In genomic region chr3:150461399-150461798, GRCh38 we compare ENCODE assay signal across 24 cellular contexts.
"Had no signal": no experiment of that assay in that cellular context is flagged by ENCODE, and none has a peak within 500 bp of the region (broad histone marks: within the 10 kb centered on the region; RNA-seq: fewer than 3 reads in every experiment).

No MANE protein-coding gene starts in this region.

- H3K4me3 ChIP-seq: colonic mucosa, esophagus squamous epithelium, hepatocyte, mucosa of descending colon, psoas muscle, spleen, tibial artery, upper lobe of right lung, vagina had no signal

- H3K4me1 Mint-ChIP-seq: stimulated activated memory B cell treated with anti-CD40 and anti-IgM and Interleukin-4, amounts not matched to agents 10 μg/mL and 1 μg/mL and 100 μg/mL, for 72 hours had no signal

- H3K4me3 Mint-ChIP-seq: naive thymus-derived CD8-positive, alpha-beta T cell; stimulated activated memory B cell treated with anti-CD40 and anti-IgM and Interleukin-4, amounts not matched to agents 10 μg/mL and 1 μg/mL and 100 μg/mL, for 72 hours; stimulated activated naive CD8-positive, alpha-beta T cell treated with anti-CD3 and anti-CD28 coated beads, Interleukin-15, Interleukin-2, amounts not matched to agents 100 ng/mL and 50 ng/mL, for 24 hours had no signal

- H3K27me3 Mint-ChIP-seq: naive thymus-derived CD8-positive, alpha-beta T cell; stimulated activated memory B cell treated with anti-CD40 and anti-IgM and Interleukin-4, amounts not matched to agents 10 μg/mL and 1 μg/mL and 100 μg/mL, for 72 hours; stimulated activated naive CD8-positive, alpha-beta T cell treated with anti-CD3 and anti-CD28 coated beads, Interleukin-15, Interleukin-2, amounts not matched to agents 100 ng/mL and 50 ng/mL, for 24 hours had no signal

- H2AFZ ChIP-seq: hepatocyte had no signal

- H3K9me3 Mint-ChIP-seq: naive thymus-derived CD8-positive, alpha-beta T cell; stimulated activated memory B cell treated with anti-CD40 and anti-IgM and Interleukin-4, amounts not matched to agents 10 μg/mL and 1 μg/mL and 100 μg/mL, for 72 hours; stimulated activated naive CD8-positive, alpha-beta T cell treated with anti-CD3 and anti-CD28 coated beads, Interleukin-15, Interleukin-2, amounts not matched to agents 100 ng/mL and 50 ng/mL, for 24 hours had no signal

- ATAC-seq: left cardiac atrium; left ventricle myocardium superior; mucosa of descending colon; naive thymus-derived CD8-positive, alpha-beta T cell; sciatic nerve; stimulated activated memory B cell treated with anti-CD40 and anti-IgM and Interleukin-4, amounts not matched to agents 10 μg/mL and 1 μg/mL and 100 μg/mL, for 72 hours; upper lobe of right lung had no signal

- H3K36me3 ChIP-seq: colonic mucosa had no signal

- H3K4me2 ChIP-seq: hepatocyte had no signal

- H3K27ac Mint-ChIP-seq: stimulated activated memory B cell treated with anti-CD40 and anti-IgM and Interleukin-4, amounts not matched to agents 10 μg/mL and 1 μg/mL and 100 μg/mL, for 72 hours; stimulated activated naive CD8-positive, alpha-beta T cell treated with anti-CD3 and anti-CD28 coated beads, Interleukin-15, Interleukin-2, amounts not matched to agents 100 ng/mL and 50 ng/mL, for 24 hours had no signal

- DNase-seq: colonic mucosa; dermis blood vessel endothelial cell; esophagus squamous epithelium; foreskin fibroblast; head of caudate nucleus; kidney; left cardiac atrium; left ventricle myocardium superior; mucosa of descending colon; naive thymus-derived CD8-positive, alpha-beta T cell; occipital lobe; psoas muscle; retina; spleen; stimulated activated CD4-positive, alpha-beta T cell treated with anti-CD3 and anti-CD28 coated beads, Interleukin-15, amount 100 ng/mL, for 24 hours; stimulated activated CD4-positive, alpha-beta T cell treated with anti-CD3 and anti-CD28 coated beads, Interleukin-1b, Interleukin-23, amount 100 ng/mL, for 48 hours; stimulated activated CD4-positive, alpha-beta T cell treated with anti-CD3 and anti-CD28 coated beads, Interleukin-4, amount 100 ng/mL, for 24 hours; tibial artery; upper lobe of right lung had no signal

- H3K27me3 ChIP-seq: colonic mucosa, esophagus squamous epithelium, hepatocyte, spleen, tibial artery, upper lobe of right lung, vagina had no signal

- H3K4me1 ChIP-seq: colonic mucosa, esophagus squamous epithelium, spleen, upper lobe of right lung had no signal

- H3K27ac ChIP-seq: colonic mucosa, esophagus squamous epithelium, hepatocyte, psoas muscle, spleen, tibial artery, upper lobe of right lung, vagina had no signal

- FAIRE-seq: kidney had no signal

- H3K9me3 ChIP-seq: colonic mucosa, esophagus squamous epithelium, mucosa of descending colon, psoas muscle, spleen, tibial artery, upper lobe of right lung, vagina had no signal
